ENCODE assay signal across 17 cellular contexts in genomic region chr18:8469793-8470192, GRCh38.
DNase-seq lines count a peak whose midpoint lies in the region; ATAC-seq and TF ChIP-seq lines count a peak whose summit lies in the region.
"Had no signal": no experiment of that assay in that cellular context is flagged by ENCODE, and none has a peak within 500 bp of the region (broad histone marks: within the 10 kb centered on the region; RNA-seq: fewer than 3 reads in every experiment).

No MANE protein-coding gene starts in this region.

- H3K36me3 Mint-ChIP-seq in chondrocyte (ENCODE audit: low read depth) (no peaks in the 10 kb centered on the region), neural progenitor cell (no peaks in the 10 kb centered on the region)

- DNase-seq in Right ventricle myocardium superior: no peak
- no peak for DNase-seq in left ventricle myocardium inferior
- no peak for DNase-seq in chondrocyte (ENCODE audit: low spot score)
- peak; percentile 18 for DNase-seq in hepatic stellate cell (ENCODE audit: low spot score)
- DNase-seq in trophoblast cell: no peak
- DNase-seq in neural progenitor cell (ENCODE audit: low spot score): no peak
- DNase-seq: activated CD4-positive, alpha-beta T cell treated with anti-CD3 and anti-CD28 coated beads, Interleukin-2, amount 10 ng/mL, durations not matched to agents 7 days and 5 days; amniotic stem cell; HCEC 1CT; heart left ventricle; MM.1S; NCI-H2081; T-helper 9 cell had no signal

- H3K4me2 ChIP-seq in trophoblast cell (ENCODE audit: low read length) (no peak overlapping the region), neural progenitor cell (no peak overlapping the region)

- no peaks in the 10 kb centered on the region for H3K79me2 ChIP-seq in trophoblast cell (ENCODE audit: control insufficient read depth, insufficient read depth, low read length, poor library complexity)
- H3K79me2 ChIP-seq in neural progenitor cell (ENCODE audit: low read depth): no peaks in the 10 kb centered on the region

- H3K9me3 Mint-ChIP-seq in chondrocyte (ENCODE audit: low read depth): no peaks in the 10 kb centered on the region
- peaks cover 2% of the 10 kb centered on the region for H3K9me3 Mint-ChIP-seq in neural progenitor cell
- H3K9me3 Mint-ChIP-seq: activated CD4-positive, alpha-beta T cell treated with anti-CD3 and anti-CD28 coated beads, Interleukin-2, amount 10 ng/mL, durations not matched to agents 7 days and 5 days; activated T-helper 1 cell treated with anti-CD3 and anti-CD28 coated beads, Interleukin-12 subunit alpha, Interleukin-12 subunit beta, Interleukin-2, Interleukin-4 antibody, amounts not matched to agents 30 ng/mL and 10 ng/mL and 1 ng/mL, durations not matched to agents 14 hours and 24 hours and 36 hours; stimulated activated naive CD8-positive, alpha-beta T cell treated with anti-CD3 and anti-CD28 coated beads, Interleukin-15, Interleukin-2, amounts not matched to agents 100 ng/mL and 50 ng/mL, for 24 hours had no signal

- intact Hi-C loops in Right ventricle myocardium superior (cut with DNase I) (no loop called here), left ventricle myocardium inferior (cut with micrococcal nuclease) (no loop called here)

- no peak overlapping the region for H3K27ac ChIP-seq in left ventricle myocardium inferior (replicated peaks)
- no peak overlapping the region for H3K27ac ChIP-seq in trophoblast cell (ENCODE audit: low read depth, low read length)
- no peak overlapping the region for H3K27ac ChIP-seq in neural progenitor cell

- H2BK12ac ChIP-seq in trophoblast cell (ENCODE audit: low read length): no peak overlapping the region

- H4K12ac ChIP-seq in trophoblast cell (ENCODE audit: low read depth, low read length): no peak overlapping the region

- H2AK5ac ChIP-seq in trophoblast cell (ENCODE audit: low read length): no peak overlapping the region

- no peaks in the 10 kb centered on the region for H4K20me1 ChIP-seq in neural progenitor cell (ENCODE audit: low read depth)

- H3K4me3 ChIP-seq in left ventricle myocardium inferior (no peak overlapping the region), trophoblast cell (ENCODE audit: low read depth, low read length) (no peak overlapping the region), neural progenitor cell (no peak overlapping the region)
- H3K4me3 ChIP-seq: heart left ventricle had no signal

- no peak overlapping the region for H3K23ac ChIP-seq in trophoblast cell (ENCODE audit: low read length)

- no peaks in the 10 kb centered on the region for H3K79me1 ChIP-seq in trophoblast cell (ENCODE audit: low read length)

- no peak overlapping the region for H2BK120ac ChIP-seq in trophoblast cell (ENCODE audit: insufficient read depth, low read length, poor library complexity)

- H3K36me3 ChIP-seq in left ventricle myocardium inferior (no peaks in the 10 kb centered on the region), trophoblast cell (ENCODE audit: control insufficient read depth in 1 of 2, insufficient read depth in 2 of 2, low read length in 2 of 2) (no peaks in the 10 kb centered on the region), neural progenitor cell (no peaks in the 10 kb centered on the region)
- H3K36me3 ChIP-seq: heart left ventricle had no signal

- peaks cover 21% of the 10 kb centered on the region for H3K4me1 Mint-ChIP-seq in chondrocyte (ENCODE audit: low read depth)
- H3K4me1 Mint-ChIP-seq in neural progenitor cell: peaks cover 16% of the 10 kb centered on the region
- H3K4me1 Mint-ChIP-seq: activated CD4-positive, alpha-beta T cell treated with anti-CD3 and anti-CD28 coated beads, Interleukin-2, amount 10 ng/mL, durations not matched to agents 7 days and 5 days had no signal

- H3K27me3 Mint-ChIP-seq in chondrocyte (ENCODE audit: low read depth) (no peaks in the 10 kb centered on the region), neural progenitor cell (ENCODE audit: insufficient read depth, low read depth) (peaks cover 10% of the 10 kb centered on the region)
- H3K27me3 Mint-ChIP-seq: stimulated activated naive CD8-positive, alpha-beta T cell treated with anti-CD3 and anti-CD28 coated beads, Interleukin-15, Interleukin-2, amounts not matched to agents 100 ng/mL and 50 ng/mL, for 24 hours had no signal

- H3K4me3 Mint-ChIP-seq in chondrocyte (ENCODE audit: unreplicated experiment): no peak overlapping the region
- H3K4me3 Mint-ChIP-seq in neural progenitor cell: no peak overlapping the region
- H3K4me3 Mint-ChIP-seq: activated CD4-positive, alpha-beta T cell treated with anti-CD3 and anti-CD28 coated beads, Interleukin-2, amount 10 ng/mL, durations not matched to agents 7 days and 5 days; activated T-helper 1 cell treated with anti-CD3 and anti-CD28 coated beads, Interleukin-12 subunit alpha, Interleukin-12 subunit beta, Interleukin-2, Interleukin-4 antibody, amounts not matched to agents 30 ng/mL and 10 ng/mL and 1 ng/mL, durations not matched to agents 14 hours and 24 hours and 36 hours; stimulated activated naive CD8-positive, alpha-beta T cell treated with anti-CD3 and anti-CD28 coated beads, Interleukin-15, Interleukin-2, amounts not matched to agents 100 ng/mL and 50 ng/mL, for 24 hours had no signal

- H2BK5ac ChIP-seq in trophoblast cell (ENCODE audit: low read depth, low read length, poor library complexity): no peak overlapping the region

- H3K14ac ChIP-seq in trophoblast cell (ENCODE audit: low read length): no peak overlapping the region

- ATAC-seq in Right ventricle myocardium superior (ENCODE audit: poor library complexity) (peak; percentile 31), GM19351 (IDR thresholded peaks at IDR 0.05; ENCODE audit: unreplicated experiment) (no peak), GM21619 (IDR thresholded peaks at IDR 0.05; ENCODE audit: unreplicated experiment) (no peak)

- H4K8ac ChIP-seq in trophoblast cell (ENCODE audit: low read depth, low read length): no peak overlapping the region

- no peak overlapping the region for H3K18ac ChIP-seq in trophoblast cell (ENCODE audit: low read length)

- no peaks in the 10 kb centered on the region for H3K27me3 ChIP-seq in left ventricle myocardium inferior (ENCODE audit: low read depth)
- H3K27me3 ChIP-seq in trophoblast cell (ENCODE audit: insufficient read depth, low read length): no peaks in the 10 kb centered on the region
- no peaks in the 10 kb centered on the region for H3K27me3 ChIP-seq in neural progenitor cell
- H3K27me3 ChIP-seq: heart left ventricle had no signal

- no peak overlapping the region for H4K91ac ChIP-seq in trophoblast cell (ENCODE audit: low read depth, low read length)

- no peak overlapping the region for H2AFZ ChIP-seq in trophoblast cell (ENCODE audit: insufficient read depth, low read length, poor library complexity)
- no peak overlapping the region for H2AFZ ChIP-seq in neural progenitor cell (replicated peaks)

- no peak overlapping the region for H3K9ac ChIP-seq in trophoblast cell (ENCODE audit: low read length)
- H3K9ac ChIP-seq in neural progenitor cell: no peak overlapping the region

- peaks cover 21% of the 10 kb centered on the region for H3K4me1 ChIP-seq in left ventricle myocardium inferior
- no peaks in the 10 kb centered on the region for H3K4me1 ChIP-seq in trophoblast cell (ENCODE audit: control insufficient read depth in 1 of 2, insufficient read depth in 2 of 2, low read length in 2 of 2)
- no peaks in the 10 kb centered on the region for H3K4me1 ChIP-seq in neural progenitor cell

- no peak overlapping the region for H3K4ac ChIP-seq in trophoblast cell (ENCODE audit: low read depth, low read length)

- H3K27ac Mint-ChIP-seq in chondrocyte (ENCODE audit: unreplicated experiment): peak overlapping the region; percentile 29
- no peak overlapping the region for H3K27ac Mint-ChIP-seq in neural progenitor cell
- H3K27ac Mint-ChIP-seq: activated CD4-positive, alpha-beta T cell treated with anti-CD3 and anti-CD28 coated beads, Interleukin-2, amount 10 ng/mL, durations not matched to agents 7 days and 5 days; activated T-helper 1 cell treated with anti-CD3 and anti-CD28 coated beads, Interleukin-12 subunit alpha, Interleukin-12 subunit beta, Interleukin-2, Interleukin-4 antibody, amounts not matched to agents 30 ng/mL and 10 ng/mL and 1 ng/mL, durations not matched to agents 14 hours and 24 hours and 36 hours; stimulated activated naive CD8-positive, alpha-beta T cell treated with anti-CD3 and anti-CD28 coated beads, Interleukin-15, Interleukin-2, amounts not matched to agents 100 ng/mL and 50 ng/mL, for 24 hours had no signal

- H3K9me3 ChIP-seq in left ventricle myocardium inferior (replicated peaks) (no peaks in the 10 kb centered on the region), trophoblast cell (ENCODE audit: insufficient read depth, low read depth, low read length) (no peaks in the 10 kb centered on the region), neural progenitor cell (ENCODE audit: low read depth) (no peaks in the 10 kb centered on the region)
- H3K9me3 ChIP-seq: heart left ventricle had no signal

- H3F3A ChIP-seq in neural progenitor cell (ENCODE audit: low read depth): no peaks in the 10 kb centered on the region

- WGBS in trophoblast cell (ENCODE audit: extremely low coverage, insufficient coverage, insufficient read length): no CpG with 5 or more reads among the region's 2 CpGs

- no peak for TF ChIP-seq CTCF in left ventricle myocardium inferior (IDR thresholded peaks at IDR 0.05; ENCODE audit: borderline replicate concordance)
- TF ChIP-seq CTCF in chondrocyte (IDR thresholded peaks at IDR 0.05): no peak
- no peak for TF ChIP-seq CTCF in neural progenitor cell (IDR thresholded peaks at IDR 0.05)
